1 cellular context compared by ENCODE assay signal in the genomic region with DNA sequence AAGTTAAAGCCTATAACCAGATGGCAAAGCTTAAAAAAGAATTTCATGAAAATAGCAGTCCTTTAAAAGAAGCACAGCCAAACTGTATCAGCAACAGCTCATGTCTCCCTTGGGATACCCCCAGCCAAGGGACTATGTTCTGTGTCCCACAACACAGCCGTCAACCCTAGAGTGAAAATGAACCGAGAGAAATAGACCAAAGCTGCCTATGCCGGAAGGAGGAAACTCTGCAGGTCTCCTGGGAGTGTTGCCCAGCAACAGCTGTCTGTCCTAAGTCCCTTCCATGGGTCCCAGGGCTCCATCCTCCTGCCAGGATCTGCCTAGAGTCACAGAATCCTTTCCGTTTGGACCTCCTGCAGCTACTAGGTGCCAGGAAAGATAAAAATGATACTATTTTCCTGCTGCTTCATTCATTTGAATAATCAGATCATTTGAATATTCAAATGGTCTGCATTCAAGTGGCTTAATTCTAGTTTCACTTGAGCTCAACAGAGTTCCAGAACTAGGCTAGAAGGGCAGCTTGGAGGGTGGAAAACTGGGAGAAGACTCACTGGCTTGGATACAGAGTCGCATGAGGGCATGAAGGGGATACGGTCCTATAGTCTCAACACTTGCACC.
TF ChIP-seq lines count a peak whose summit lies in the region.

No MANE protein-coding gene starts in this region.

TF ChIP-seq in HepG2, 621 proteins besides CTCF, POLR2A, EP300 and RAD21:
- TF ChIP-seq TRIM22 (IDR thresholded peaks at IDR 0.05): no peak
- TF ChIP-seq, protein P1, sequence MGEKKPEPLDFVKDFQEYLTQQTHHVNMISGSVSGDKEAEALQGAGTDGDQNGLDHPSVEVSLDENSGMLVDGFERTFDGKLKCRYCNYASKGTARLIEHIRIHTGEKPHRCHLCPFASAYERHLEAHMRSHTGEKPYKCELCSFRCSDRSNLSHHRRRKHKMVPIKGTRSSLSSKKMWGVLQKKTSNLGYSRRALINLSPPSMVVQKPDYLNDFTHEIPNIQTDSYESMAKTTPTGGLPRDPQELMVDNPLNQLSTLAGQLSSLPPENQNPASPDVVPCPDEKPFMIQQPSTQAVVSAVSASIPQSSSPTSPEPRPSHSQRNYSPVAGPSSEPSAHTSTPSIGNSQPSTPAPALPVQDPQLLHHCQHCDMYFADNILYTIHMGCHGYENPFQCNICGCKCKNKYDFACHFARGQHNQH (CRISPR knock-in tag; IDR thresholded peaks at IDR 0.05): no peak
